Comparison of ENCODE assay signal across 8 cellular contexts in the genomic region with DNA sequence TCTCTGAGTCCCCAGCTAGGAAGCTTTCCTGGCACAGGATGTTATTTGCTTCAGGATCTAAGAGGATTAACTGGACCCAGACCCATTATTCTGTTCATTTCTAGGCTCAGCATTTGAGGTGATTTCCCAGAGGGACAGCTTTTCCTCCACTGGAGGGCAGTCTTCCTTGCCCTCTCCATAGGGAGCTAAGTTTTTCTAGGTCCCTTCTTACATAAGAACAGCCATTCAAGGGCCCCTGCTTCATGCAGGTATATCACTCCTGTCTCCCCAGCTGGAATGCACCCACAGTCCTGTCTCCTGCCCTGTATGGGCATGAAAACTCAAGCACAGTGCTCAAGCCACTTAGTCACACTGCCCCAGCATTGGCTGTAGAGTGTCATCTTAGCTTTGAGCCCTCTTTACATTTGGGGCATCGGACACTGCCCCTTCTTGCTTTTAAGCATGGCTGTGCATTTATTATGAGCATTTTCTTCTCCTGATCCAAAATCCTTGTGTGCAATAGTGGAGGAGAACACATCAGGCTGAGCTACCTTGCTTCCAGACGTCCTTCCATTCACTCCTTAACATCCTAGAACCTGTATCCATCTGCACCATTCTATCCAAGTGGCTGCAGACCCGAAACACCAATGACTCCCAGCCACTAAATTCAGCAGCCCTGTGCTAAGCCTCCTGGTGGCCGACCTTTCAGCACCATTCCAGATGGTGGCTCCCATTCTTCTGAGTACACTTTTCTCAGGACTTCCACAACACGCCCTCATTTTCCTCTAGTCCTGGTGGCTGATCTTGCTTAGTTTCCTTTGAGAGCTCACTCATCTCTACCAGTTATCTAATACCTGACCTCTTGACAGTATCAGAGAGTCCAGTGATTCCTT.
A peak's percentile ranks its signal among the peaks of the same experiment; 100 is the strongest.
DNase-seq lines count a peak whose midpoint lies in the region; ATAC-seq and TF ChIP-seq lines count a peak whose summit lies in the region.
"Had no signal": no experiment of that assay in that cellular context is flagged by ENCODE, and none has a peak within 500 bp of the region (broad histone marks: within the 10 kb centered on the region; RNA-seq: fewer than 3 reads in every experiment).

No MANE protein-coding gene starts in this region.

- 86 to 93% methylated on average over 5 of the region's 5 CpGs for WGBS in endodermal cell (ENCODE audit: insufficient coverage in 1 of 2, insufficient read length in 1 of 2), 2 experiments
- 71 to 85% (median 79%) methylated on average over 5 of the region's 5 CpGs for WGBS in psoas muscle, 3 donors

- H3K9me3 ChIP-seq in endodermal cell (ENCODE audit: control insufficient read depth, low read length) (peaks cover 20% of the 10 kb centered on the region), psoas muscle (no peaks in the 10 kb centered on the region)

- no peaks in the 10 kb centered on the region for H3K4me1 ChIP-seq in endodermal cell (ENCODE audit: control insufficient read depth, insufficient read depth, low read length)
- H3K4me1 ChIP-seq in psoas muscle: no peaks in the 10 kb centered on the region

- intact Hi-C loops in psoas muscle (cut with DNase I): loop anchor here (5.0 kb wide), 2 partner anchors 242 to 247 kb away; a partner anchor contains a TSS

- peaks cover 17% of the 10 kb centered on the region for H3K9me3 Mint-ChIP-seq in endodermal cell

- H3K36me3 ChIP-seq in endodermal cell (ENCODE audit: control insufficient read depth, insufficient read depth, low read length) (no peaks in the 10 kb centered on the region), psoas muscle (ENCODE audit: insufficient read depth in 1 of 2, low read depth in 1 of 2) (no peaks in the 10 kb centered on the region)

- H3K27me3 ChIP-seq in endodermal cell (ENCODE audit: control insufficient read depth, insufficient read depth, low read length, poor library complexity, severe bottlenecking) (no peaks in the 10 kb centered on the region), psoas muscle (ENCODE audit: insufficient read depth in 3 of 3, low read length in 2 of 3) (no peaks in the 10 kb centered on the region)

- no peak overlapping the region for H3K9ac ChIP-seq in endodermal cell (ENCODE audit: extremely low read depth, low read length, poor library complexity, severe bottlenecking)

- no peak overlapping the region for H3K27ac Mint-ChIP-seq in endodermal cell

- H3K4me3 ChIP-seq in endodermal cell (ENCODE audit: low read length) (no peak overlapping the region), psoas muscle (no peak overlapping the region)

- peak in 1 of 4 donors; percentile 55 for ATAC-seq in psoas muscle

- no peaks in the 10 kb centered on the region for H3K4me1 Mint-ChIP-seq in endodermal cell

- H3K27ac ChIP-seq in endodermal cell (ENCODE audit: low read depth, low read length) (no peak overlapping the region), psoas muscle (no peak overlapping the region)

- DNase-seq in NCI-H146 treated with DMSO at 0.1 percent for 48 hours (lab: John Stamatoyannopoulos, UW; ENCODE audit: unreplicated experiment): peak; percentile 9
- DNase-seq in endodermal cell: peak; percentile 81
- no peak for DNase-seq in psoas muscle
- no peak for DNase-seq in activated gamma-delta T cell treated with Interleukin-2 at 50 U/mL for 16 hours
- DNase-seq in COLO829 (ENCODE audit: low spot score): no peak
- no peak for DNase-seq in inferior parietal cortex (ENCODE audit: extremely low spot score)
- DNase-seq: cortex of kidney had no signal

- no peaks in the 10 kb centered on the region for H3K36me3 Mint-ChIP-seq in endodermal cell (ENCODE audit: low read depth)

- no peaks in the 10 kb centered on the region for H3K27me3 Mint-ChIP-seq in endodermal cell (ENCODE audit: insufficient read depth)

- no peak overlapping the region for H3K4me3 Mint-ChIP-seq in endodermal cell

- TF ChIP-seq CTCF in GM12872 (IDR thresholded peaks at IDR 0.05; ENCODE audit: insufficient read depth, low read depth, low read length) (peak; percentile 44; the same call in 2 of the 3 replicates), endodermal cell (conservative IDR thresholded peaks at IDR 0.05) (peak; percentile 85), psoas muscle (IDR thresholded peaks at IDR 0.05) (peak; percentile 43)

Comparison
In these comparisons a context has a peak if more than half of its experiments do, and no peak if none do; other contexts are left out.
1. DNase-seq: peak in NCI-H146 treated with DMSO at 0.1 percent for 48 hours (single experiment) and endodermal cell (single experiment); none in psoas muscle (0 of 2), activated gamma-delta T cell treated with Interleukin-2 at 50 U/mL for 16 hours (single experiment), COLO829 (single experiment) and inferior parietal cortex (single experiment).
2. Peak in every context shown above with its lines, with median percentiles within 50 percentile points of each other: CTCF ChIP-seq.